8 cellular contexts compared by ENCODE assay signal in the genomic region with DNA sequence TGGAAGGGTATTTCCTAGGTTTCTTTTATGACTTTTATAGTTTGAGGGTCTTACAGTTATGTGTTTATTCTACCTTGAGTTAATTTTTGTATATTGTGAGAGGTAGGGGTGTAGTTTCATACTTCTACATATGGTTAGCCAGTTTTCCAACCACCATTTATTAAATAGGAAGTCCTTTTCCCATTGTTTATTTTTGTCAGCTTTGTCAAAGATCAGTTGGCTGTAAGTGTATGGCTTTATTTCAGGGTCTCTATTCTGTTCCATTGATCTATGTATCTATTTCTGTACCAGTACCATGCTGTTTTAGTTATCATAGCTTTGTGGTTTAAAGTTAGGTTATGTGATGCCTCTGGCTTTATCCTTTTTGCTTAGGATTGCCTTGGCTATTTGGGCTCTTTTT.
"Had no signal": no experiment of that assay in that cellular context is flagged by ENCODE, and none has a peak within 500 bp of the region (broad histone marks: within the 10 kb centered on the region; RNA-seq: fewer than 3 reads in every experiment).

No MANE protein-coding gene starts in this region.

- H3K4me3 ChIP-seq: ascending aorta, upper lobe of right lung had no signal

- H3K9me3 ChIP-seq: ascending aorta, SK-N-SH, upper lobe of right lung had no signal

- DNase-seq: activated CD4-positive, alpha-beta T cell treated with anti-CD3 and anti-CD28 coated beads for 1 hour; activated gamma-delta T cell treated with Interleukin-2 at 50 U/mL for 16 hours; hypothalamus; SK-N-SH; stimulated activated naive CD4-positive, alpha-beta T cell; upper lobe of right lung had no signal

- H3K27me3 ChIP-seq: ascending aorta, upper lobe of right lung had no signal

- ATAC-seq: esophagus mucosa, upper lobe of right lung had no signal
